26 cellular contexts compared by ENCODE assay signal in the genomic region with DNA sequence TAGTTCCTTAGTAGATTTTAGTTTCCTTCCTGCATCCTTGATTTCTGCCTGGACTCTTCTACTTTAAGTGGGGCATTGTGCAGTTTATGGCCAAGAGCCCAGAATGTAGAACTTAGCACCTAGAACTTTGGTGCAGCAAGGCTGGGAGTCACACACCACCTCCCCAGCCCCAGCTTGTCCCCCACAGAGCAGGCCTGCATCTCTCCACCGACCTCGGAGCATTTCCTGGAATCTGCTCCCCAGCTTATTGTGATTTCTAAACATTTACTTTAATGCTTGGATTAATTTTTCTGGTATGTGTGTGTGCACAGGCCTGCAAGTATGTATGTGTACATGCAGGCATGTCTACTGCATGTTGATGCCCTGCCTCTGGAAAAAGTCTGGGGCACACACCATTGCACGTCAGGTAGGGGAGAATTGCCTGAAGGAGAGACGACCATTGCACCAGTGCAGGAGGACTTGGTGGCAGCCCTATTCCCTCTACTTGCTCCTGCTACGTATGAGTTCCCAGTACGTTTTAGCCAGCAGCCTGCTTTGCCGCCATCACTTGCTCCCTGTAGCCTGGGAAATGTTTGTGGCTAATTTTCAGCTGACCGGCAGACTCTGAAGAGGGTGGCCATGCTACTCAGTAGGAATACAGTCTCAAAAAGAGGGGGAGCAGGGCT.
A peak's percentile ranks its signal among the peaks of the same experiment; 100 is the strongest.
DNase-seq lines count a peak whose midpoint lies in the region; ATAC-seq, FAIRE-seq and TF ChIP-seq lines count a peak whose summit lies in the region.
"Had no signal": no experiment of that assay in that cellular context is flagged by ENCODE, and none has a peak within 500 bp of the region (broad histone marks: within the 10 kb centered on the region; RNA-seq: fewer than 3 reads in every experiment).

No MANE protein-coding gene starts in this region.

- no peaks in the 10 kb centered on the region for H3K27me3 ChIP-seq in Karpas-422 (ENCODE audit: low read length)
- H3K27me3 ChIP-seq: BE2C; BLaER1 treated with 17β-estradiol and CSF1 and Interleukin-3, amounts not matched to agents 10 nM and 100 nM had no signal

- no peaks in the 10 kb centered on the region for H3K36me3 ChIP-seq in Karpas-422 (ENCODE audit: insufficient read depth, low read length)
- H3K36me3 ChIP-seq: BE2C; BLaER1 treated with 17β-estradiol and CSF1 and Interleukin-3, amounts not matched to agents 10 nM and 100 nM had no signal

- H3K36me3 Mint-ChIP-seq in natural killer cell (no peaks in the 10 kb centered on the region), mesothelial cell of epicardium (peaks cover 12% of the 10 kb centered on the region)
- no peaks in the 10 kb centered on the region for H3K36me3 Mint-ChIP-seq in natural killer cell treated with Interleukin-12 subunit alpha and Interleukin-12 subunit beta and Interleukin-15 and Interleukin-18, amount 100 ng/mL, for 72 hours
- H3K36me3 Mint-ChIP-seq: CD14-positive monocyte; CD8-positive, alpha-beta memory T cell had no signal

- no peak for TF ChIP-seq CTCF in natural killer cell (IDR thresholded peaks at IDR 0.05)
- no peak for TF ChIP-seq CTCF in mesothelial cell of epicardium (IDR thresholded peaks at IDR 0.05; ENCODE audit: unreplicated experiment)

- H3K4me3 ChIP-seq in Karpas-422 (ENCODE audit: low read length): no peak overlapping the region
- H3K4me3 ChIP-seq: BLaER1 treated with 17β-estradiol and CSF1 and Interleukin-3, amounts not matched to agents 10 nM and 100 nM; GM12878; GM23338 had no signal

- peaks cover 0 to 21% of the 10 kb centered on the region in 2 donors for H3K4me1 Mint-ChIP-seq in natural killer cell
- H3K4me1 Mint-ChIP-seq in natural killer cell treated with Interleukin-12 subunit alpha and Interleukin-12 subunit beta and Interleukin-15 and Interleukin-18, amount 100 ng/mL, for 72 hours (ENCODE audit: low read depth in 2 of 2): peaks cover 9 to 14% of the 10 kb centered on the region in 2 donors
- H3K4me1 Mint-ChIP-seq in mesothelial cell of epicardium: peaks cover 47% of the 10 kb centered on the region

- no peak for FAIRE-seq in urothelium cell line (lab: Jason Lieb, UNC)
- FAIRE-seq: A204.1, D721Med, GM12878, GM19239 had no signal

- no peak overlapping the region for H3K4me2 ChIP-seq in Karpas-422 (ENCODE audit: low read depth, low read length, poor library complexity, severe bottlenecking)
- H3K4me2 ChIP-seq: BLaER1 treated with 17β-estradiol and CSF1 and Interleukin-3, amounts not matched to agents 10 nM and 100 nM; GM23338 had no signal

- no peak overlapping the region for H2AFZ ChIP-seq in Karpas-422 (ENCODE audit: low read length)

- no peaks in the 10 kb centered on the region for H3K9me3 ChIP-seq in Karpas-422 (ENCODE audit: low read length)
- H3K9me3 ChIP-seq: BE2C; BLaER1 treated with 17β-estradiol and CSF1 and Interleukin-3, amounts not matched to agents 10 nM and 100 nM had no signal

- no peaks in the 10 kb centered on the region for H3K9me3 Mint-ChIP-seq in natural killer cell
- no peaks in the 10 kb centered on the region for H3K9me3 Mint-ChIP-seq in natural killer cell treated with Interleukin-12 subunit alpha and Interleukin-12 subunit beta and Interleukin-15 and Interleukin-18, amount 100 ng/mL, for 72 hours
- H3K9me3 Mint-ChIP-seq in mesothelial cell of epicardium: peaks cover 16% of the 10 kb centered on the region
- H3K9me3 Mint-ChIP-seq: CD4-positive, alpha-beta T cell; GM23338; H9 had no signal

- no peak overlapping the region for H3K27ac Mint-ChIP-seq in natural killer cell
- H3K27ac Mint-ChIP-seq in natural killer cell treated with Interleukin-12 subunit alpha and Interleukin-12 subunit beta and Interleukin-15 and Interleukin-18, amount 100 ng/mL, for 72 hours: no peak overlapping the region
- H3K27ac Mint-ChIP-seq in mesothelial cell of epicardium: peak overlapping the region; percentile 67
- H3K27ac Mint-ChIP-seq: CD4-positive, alpha-beta T cell; CD8-positive, alpha-beta memory T cell; GM23338; H9 had no signal

- DNase-seq in activated CD8-positive, alpha-beta memory T cell treated with anti-CD3 and anti-CD28 coated beads, Interleukin-2, amount 50 U/mL, for 48 hours: peak; percentile 25
- DNase-seq in activated CD8-positive, alpha-beta memory T cell treated with anti-CD3 and anti-CD28 coated beads for 24 hours: no peak
- DNase-seq in natural killer cell: no peak
- no peak for DNase-seq in natural killer cell treated with Interleukin-12 subunit alpha and Interleukin-12 subunit beta and Interleukin-15 and Interleukin-18, amount 100 ng/mL, for 72 hours (ENCODE audit: low spot score)
- DNase-seq in mesothelial cell of epicardium (ENCODE audit: low spot score in 2 of 2, unreplicated experiment in 2 of 2): no peak
- DNase-seq in Karpas-422: no peak
- DNase-seq in urothelium cell line (ENCODE audit: low spot score): no peak
- DNase-seq: AML-193; BE2C; CD4-positive, alpha-beta T cell; CD8-positive, alpha-beta memory T cell; DMS 273 treated with DMSO at 0.1 percent for 48 hours; DMS79; EL; GDM1; H9 had no signal

- peaks cover 31% of the 10 kb centered on the region for H3K4me1 ChIP-seq in Karpas-422 (ENCODE audit: low read length)

- intact Hi-C loops in natural killer cell (cut with micrococcal nuclease): loop anchor here (2.0 to 10.0 kb wide), 3 partner anchors 14 to 1596 kb away; no protein-coding TSS in a partner anchor

- peak overlapping the region; percentile 21 for H3K4me3 Mint-ChIP-seq in natural killer cell
- H3K4me3 Mint-ChIP-seq in natural killer cell treated with Interleukin-12 subunit alpha and Interleukin-12 subunit beta and Interleukin-15 and Interleukin-18, amount 100 ng/mL, for 72 hours: no peak overlapping the region
- no peak overlapping the region for H3K4me3 Mint-ChIP-seq in mesothelial cell of epicardium
- H3K4me3 Mint-ChIP-seq: CD14-positive monocyte; CD4-positive, alpha-beta T cell; CD8-positive, alpha-beta memory T cell; GM23338; H9 had no signal

- H3K9me2 ChIP-seq in Karpas-422 (replicated peaks; ENCODE audit: insufficient read depth, low read length): no peaks in the 10 kb centered on the region

- no peak overlapping the region for H3K27ac ChIP-seq in Karpas-422 (ENCODE audit: low read length)
- H3K27ac ChIP-seq: 22Rv1; BLaER1 treated with 17β-estradiol and CSF1 and Interleukin-3, amounts not matched to agents 10 nM and 100 nM had no signal

- no peaks in the 10 kb centered on the region for H3K79me2 ChIP-seq in Karpas-422 (ENCODE audit: low read length)

- H3K27me3 Mint-ChIP-seq in natural killer cell (ENCODE audit: low read depth in 2 of 2): peaks cover 8 to 15% of the 10 kb centered on the region in 2 donors
- peaks cover 9 to 28% of the 10 kb centered on the region in 2 donors for H3K27me3 Mint-ChIP-seq in natural killer cell treated with Interleukin-12 subunit alpha and Interleukin-12 subunit beta and Interleukin-15 and Interleukin-18, amount 100 ng/mL, for 72 hours
- no peaks in the 10 kb centered on the region for H3K27me3 Mint-ChIP-seq in mesothelial cell of epicardium (ENCODE audit: low read depth)

- no peaks in the 10 kb centered on the region for H4K20me1 ChIP-seq in Karpas-422 (ENCODE audit: insufficient read depth, low read depth, low read length)
- H4K20me1 ChIP-seq: BLaER1 treated with 17β-estradiol and CSF1 and Interleukin-3, amounts not matched to agents 10 nM and 100 nM had no signal

- no peak overlapping the region for H3K9ac ChIP-seq in Karpas-422 (ENCODE audit: low read length)
- H3K9ac ChIP-seq: BLaER1 treated with 17β-estradiol and CSF1 and Interleukin-3, amounts not matched to agents 10 nM and 100 nM had no signal

- ATAC-seq in natural killer cell (no peak), HG03378 (IDR thresholded peaks at IDR 0.05; ENCODE audit: unreplicated experiment) (no peak)
- ATAC-seq in natural killer cell treated with Interleukin-12 subunit alpha and Interleukin-12 subunit beta and Interleukin-15 and Interleukin-18, amount 100 ng/mL, for 72 hours: no peak
- ATAC-seq: GM12878, GM23338, HCT116 had no signal
